ENCODE assay signal across 8 cellular contexts in the genomic region with DNA sequence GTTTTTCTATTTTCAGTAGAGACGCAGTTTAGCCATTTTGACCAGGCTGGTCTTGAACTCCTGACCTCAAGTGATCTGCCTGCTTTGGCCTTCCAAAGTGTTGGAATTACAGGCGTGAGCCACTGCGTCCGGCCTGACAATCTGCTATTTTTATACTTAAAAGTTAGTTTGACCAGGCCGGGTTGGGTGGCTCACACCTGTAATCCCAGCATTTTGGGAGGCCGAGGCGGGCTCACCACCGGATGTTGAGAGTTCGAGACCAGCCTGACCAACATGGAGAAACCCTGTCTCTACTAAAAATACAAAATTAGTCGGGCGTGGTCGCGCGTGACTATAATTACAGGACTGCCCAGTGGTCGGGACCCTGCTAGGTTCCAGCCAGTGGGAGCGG. TPM values are rescaled to one million over a fixed set of nuclear protein-coding genes. Genes with fewer than 3 reads are reported as not detected.
A peak's percentile ranks its signal among the peaks of the same experiment; 100 is the strongest.
DNase-seq lines count a peak whose midpoint lies in the region; ATAC-seq and TF ChIP-seq lines count a peak whose summit lies in the region.
"Not testable (repeated sequence)": the region's sequence is repeated elsewhere in the genome, so short reads cannot be mapped to it uniquely, and the experiment has no call there.

No MANE protein-coding gene starts in this region.

- not testable (repeated sequence) for H3K9me3 ChIP-seq in CD4-positive, alpha-beta T cell (ENCODE audit: control insufficient read depth, low read length); OCI-LY1 (ENCODE audit: low read length); breast epithelium; naive thymus-derived CD4-positive, alpha-beta T cell (ENCODE audit: control insufficient read depth in 2 of 3, low read length in 3 of 3); vagina

- peak overlapping the region; percentile 39 for H3K4me3 Mint-ChIP-seq in CD4-positive, alpha-beta T cell
- H3K4me3 Mint-ChIP-seq in activated CD8-positive, alpha-beta T cell treated with anti-CD3 and anti-CD28 coated beads, Interleukin-2, amount 10 ng/mL, durations not matched to agents 7 days and 5 days: peak overlapping the region; percentile 46
- H3K4me3 Mint-ChIP-seq in naive thymus-derived CD4-positive, alpha-beta T cell: peak overlapping the region in 8 of 10 donors; percentile 21 to 74 (median 48)
- H3K4me3 Mint-ChIP-seq in stimulated activated effector memory CD8-positive, alpha-beta T cell treated with anti-CD3 and anti-CD28 coated beads, Interleukin-12 subunit alpha, Interleukin-12 subunit beta, amount 100 ng/mL, for 72 hours: peak overlapping the region; percentile 63

- not testable (repeated sequence) for H3F3A ChIP-seq in OCI-LY1 (ENCODE audit: insufficient read depth, low read length)

- ATAC-seq in CD4-positive, alpha-beta T cell (ENCODE audit: poor library complexity); activated CD8-positive, alpha-beta T cell treated with anti-CD3 and anti-CD28 coated beads, Interleukin-2, amount 10 ng/mL, durations not matched to agents 7 days and 5 days; naive thymus-derived CD4-positive, alpha-beta T cell; stimulated activated effector memory CD8-positive, alpha-beta T cell treated with anti-CD3 and anti-CD28 coated beads, Interleukin-12 subunit alpha, Interleukin-12 subunit beta, amount 100 ng/mL, for 72 hours: not testable (repeated sequence)

- TF ChIP-seq CTCF in CD4-positive, alpha-beta T cell (IDR thresholded peaks at IDR 0.05); OCI-LY1 (IDR thresholded peaks at IDR 0.05; ENCODE audit: low read length); breast epithelium (IDR thresholded peaks at IDR 0.05); fibroblast of villous mesenchyme (IDR thresholded peaks at IDR 0.05; ENCODE audit: insufficient read depth, low read depth, low read length); vagina (IDR thresholded peaks at IDR 0.05): not testable (repeated sequence)

- peak overlapping the region; percentile 41; the same call in 1 of the 2 replicates for H3K4me2 ChIP-seq in OCI-LY1 (ENCODE audit: low read length)

- intact Hi-C loops in CD4-positive, alpha-beta T cell (cut with DNase I, micrococcal nuclease): loop anchor here (2.0 to 5.0 kb wide), 2 partner anchors 19 to 132 kb away; partner anchors contain the start of gene RRP7A (in 1 of the 2)
- intact Hi-C loops in breast epithelium (cut with DNase I; ENCODE audit: low total_unique reads); vagina (cut with DNase I): not testable (repeated sequence)
- intact Hi-C loops in naive thymus-derived CD4-positive, alpha-beta T cell (cut with micrococcal nuclease): loop anchor here (2.0 to 5.0 kb wide), 3 partner anchors 19 to 115 kb away; partner anchors contain the start of genes POLDIP3 (in 1 of the 2), RRP7A (in 1 of the 2) and SERHL2 (in 1 of the 2)

- not testable (repeated sequence) for H3K36me3 Mint-ChIP-seq in CD4-positive, alpha-beta T cell (ENCODE audit: low read depth); activated CD8-positive, alpha-beta T cell treated with anti-CD3 and anti-CD28 coated beads, Interleukin-2, amount 10 ng/mL, durations not matched to agents 7 days and 5 days (ENCODE audit: low read depth); naive thymus-derived CD4-positive, alpha-beta T cell; stimulated activated effector memory CD8-positive, alpha-beta T cell treated with anti-CD3 and anti-CD28 coated beads, Interleukin-12 subunit alpha, Interleukin-12 subunit beta, amount 100 ng/mL, for 72 hours

- H3K4me3 ChIP-seq in OCI-LY1 (ENCODE audit: low read depth, low read length, poor library complexity, severe bottlenecking) (peak overlapping the region; percentile 43), breast epithelium (peak overlapping the region in 2 of 3 donors; percentile 57 to 68), fibroblast of villous mesenchyme (ENCODE audit: low read depth, low read length) (peak overlapping the region; percentile 40), vagina (peak overlapping the region; percentile 40 to 43)
- H3K4me3 ChIP-seq in naive thymus-derived CD4-positive, alpha-beta T cell (ENCODE audit: low read length): not testable (repeated sequence)

- not testable (repeated sequence) for H3K27me3 Mint-ChIP-seq in CD4-positive, alpha-beta T cell; activated CD8-positive, alpha-beta T cell treated with anti-CD3 and anti-CD28 coated beads, Interleukin-2, amount 10 ng/mL, durations not matched to agents 7 days and 5 days (ENCODE audit: low read depth); naive thymus-derived CD4-positive, alpha-beta T cell

- TF ChIP-seq POLR2A in breast epithelium (IDR thresholded peaks at IDR 0.05); vagina (IDR thresholded peaks at IDR 0.05): not testable (repeated sequence)

- H3K27ac Mint-ChIP-seq in CD4-positive, alpha-beta T cell; activated CD8-positive, alpha-beta T cell treated with anti-CD3 and anti-CD28 coated beads, Interleukin-2, amount 10 ng/mL, durations not matched to agents 7 days and 5 days: not testable (repeated sequence)
- peak overlapping the region in 2 of 9 donors; percentile 23 to 36 for H3K27ac Mint-ChIP-seq in naive thymus-derived CD4-positive, alpha-beta T cell
- H3K27ac Mint-ChIP-seq in stimulated activated effector memory CD8-positive, alpha-beta T cell treated with anti-CD3 and anti-CD28 coated beads, Interleukin-12 subunit alpha, Interleukin-12 subunit beta, amount 100 ng/mL, for 72 hours: peak overlapping the region; percentile 50

- not testable (repeated sequence) for H3K36me3 ChIP-seq in OCI-LY1 (ENCODE audit: insufficient read depth, low read length); breast epithelium; naive thymus-derived CD4-positive, alpha-beta T cell (ENCODE audit: control insufficient read depth in 2 of 3, insufficient read depth in 3 of 3, low read length in 3 of 3); vagina

- not testable (repeated sequence) for H2AFZ ChIP-seq in OCI-LY1 (ENCODE audit: low read length)

- not testable (repeated sequence) for H3K4me1 Mint-ChIP-seq in CD4-positive, alpha-beta T cell (ENCODE audit: low read depth)
- H3K4me1 Mint-ChIP-seq in activated CD8-positive, alpha-beta T cell treated with anti-CD3 and anti-CD28 coated beads, Interleukin-2, amount 10 ng/mL, durations not matched to agents 7 days and 5 days (ENCODE audit: low read depth): peaks cover 19% of the 10 kb centered on the region
- H3K4me1 Mint-ChIP-seq in naive thymus-derived CD4-positive, alpha-beta T cell: peaks cover 5 to 17% (median 12%) of the 10 kb centered on the region in 7 donors
- H3K4me1 Mint-ChIP-seq in stimulated activated effector memory CD8-positive, alpha-beta T cell treated with anti-CD3 and anti-CD28 coated beads, Interleukin-12 subunit alpha, Interleukin-12 subunit beta, amount 100 ng/mL, for 72 hours: peaks cover 18% of the 10 kb centered on the region

- H4K20me1 ChIP-seq in OCI-LY1 (ENCODE audit: insufficient read depth, low read length): not testable (repeated sequence)

- H3K4me1 ChIP-seq in OCI-LY1 (ENCODE audit: insufficient read depth, low read length, severe bottlenecking) (peaks cover 12% of the 10 kb centered on the region), vagina (peaks cover 31% of the 10 kb centered on the region)
- not testable (repeated sequence) for H3K4me1 ChIP-seq in breast epithelium; naive thymus-derived CD4-positive, alpha-beta T cell (ENCODE audit: control insufficient read depth in 2 of 2, insufficient read depth in 2 of 2, low read length in 2 of 2)

- DNase-seq in CD4-positive, alpha-beta T cell; activated CD8-positive, alpha-beta T cell treated with anti-CD3 and anti-CD28 coated beads, Interleukin-2, amount 10 ng/mL, durations not matched to agents 7 days and 5 days; breast epithelium (ENCODE audit: low spot score in 2 of 2); fibroblast of villous mesenchyme (ENCODE audit: low read depth); naive thymus-derived CD4-positive, alpha-beta T cell; stimulated activated effector memory CD8-positive, alpha-beta T cell treated with anti-CD3 and anti-CD28 coated beads, Interleukin-12 subunit alpha, Interleukin-12 subunit beta, amount 100 ng/mL, for 72 hours (ENCODE audit: low spot score in 2 of 2); vagina (ENCODE audit: extremely low spot score in 2 of 2): not testable (repeated sequence)

- H3K27me3 ChIP-seq in CD4-positive, alpha-beta T cell (ENCODE audit: control insufficient read depth, insufficient read depth, low read length); OCI-LY1 (ENCODE audit: insufficient read depth, low read length); breast epithelium; naive thymus-derived CD4-positive, alpha-beta T cell (ENCODE audit: control insufficient read depth in 2 of 2, insufficient read depth in 2 of 2, low read length in 2 of 2); vagina: not testable (repeated sequence)

- not testable (repeated sequence) for H3K9ac ChIP-seq in OCI-LY1 (ENCODE audit: low read length)

- CTCF ChIA-PET in CD4-positive, alpha-beta T cell (lab: Charles Lee); naive thymus-derived CD4-positive, alpha-beta T cell (lab: Charles Lee): not testable (repeated sequence)
- CTCF ChIA-PET in activated CD8-positive, alpha-beta T cell treated with anti-CD3 and anti-CD28 coated beads, Interleukin-2, amount 10 ng/mL, durations not matched to agents 7 days and 5 days (lab: Charles Lee): interaction anchor here (1.0 kb wide), 1 partner anchor 55 kb away, joined by 3 read pairs; no protein-coding TSS in a partner anchor

- POLR2A ChIA-PET in CD4-positive, alpha-beta T cell (lab: Charles Lee): interaction anchor here (0.6 kb wide), 1 partner anchor 29 kb away, joined by 3 read pairs; no protein-coding TSS in a partner anchor
- POLR2A ChIA-PET in activated CD8-positive, alpha-beta T cell treated with anti-CD3 and anti-CD28 coated beads, Interleukin-2, amount 10 ng/mL, durations not matched to agents 7 days and 5 days (lab: Charles Lee): not testable (repeated sequence)
- POLR2A ChIA-PET in naive thymus-derived CD4-positive, alpha-beta T cell (lab: Charles Lee): interaction anchor here (0.6 kb wide), 1 partner anchor 806 kb away, joined by 4 read pairs; no protein-coding TSS in a partner anchor

- H3K27ac ChIP-seq in CD4-positive, alpha-beta T cell (ENCODE audit: low read depth, low read length); OCI-LY1 (ENCODE audit: low read depth, low read length, poor library complexity, severe bottlenecking): not testable (repeated sequence)
- peak overlapping the region; percentile 70 to 81 for H3K27ac ChIP-seq in breast epithelium
- peak overlapping the region; percentile 50 for H3K27ac ChIP-seq in naive thymus-derived CD4-positive, alpha-beta T cell (ENCODE audit: low read depth, low read length)
- peak overlapping the region; percentile 62 for H3K27ac ChIP-seq in vagina

- H3K79me2 ChIP-seq in OCI-LY1 (ENCODE audit: insufficient read depth, low read length): not testable (repeated sequence)

- not testable (repeated sequence) for H3K9me3 Mint-ChIP-seq in CD4-positive, alpha-beta T cell; activated CD8-positive, alpha-beta T cell treated with anti-CD3 and anti-CD28 coated beads, Interleukin-2, amount 10 ng/mL, durations not matched to agents 7 days and 5 days (ENCODE audit: insufficient read depth); naive thymus-derived CD4-positive, alpha-beta T cell; stimulated activated effector memory CD8-positive, alpha-beta T cell treated with anti-CD3 and anti-CD28 coated beads, Interleukin-12 subunit alpha, Interleukin-12 subunit beta, amount 100 ng/mL, for 72 hours

- not testable (repeated sequence) for H3K9me2 ChIP-seq in OCI-LY1 (ENCODE audit: low read depth, low read length)

RNA-seq across cellular contexts. Expression of gene RRP7A, which starts 19.8 kb away (rescaled TPM):
- 10 to 100 TPM; 45.4 to 48.3 TPM for total RNA-seq in CD4-positive, alpha-beta T cell
- 10 to 100 TPM; 85.9 to 90.1 TPM for total RNA-seq in activated CD8-positive, alpha-beta T cell treated with anti-CD3 and anti-CD28 coated beads, Interleukin-2, amount 10 ng/mL, durations not matched to agents 7 days and 5 days
- total RNA-seq in breast epithelium: 10 to 100 TPM; 19.0 to 31.8 (median 25.6) TPM
- total RNA-seq in fibroblast of villous mesenchyme: 24.5 and 29.8 TPM in 2 replicates
- 100 to 1,000 TPM in 2 of 5 experiments, 10 to 100 TPM in 3; 43.2 to 125 (median 70.8) TPM for total RNA-seq in naive thymus-derived CD4-positive, alpha-beta T cell
- polyA plus RNA-seq in naive thymus-derived CD4-positive, alpha-beta T cell: 10 to 100 TPM; 39.3 to 46.2 TPM
- total RNA-seq in vagina: 20.6 TPM

RNA-seq across cellular contexts. Expression of gene SERHL2, which starts 54.0 kb away (rescaled TPM):
- total RNA-seq in CD4-positive, alpha-beta T cell: under 1 TPM in 1 of 2 experiments, not detected in 1; 0.69 TPM
- 1 to 10 TPM; 2.3 to 2.4 TPM for total RNA-seq in activated CD8-positive, alpha-beta T cell treated with anti-CD3 and anti-CD28 coated beads, Interleukin-2, amount 10 ng/mL, durations not matched to agents 7 days and 5 days
- total RNA-seq in breast epithelium (10 to 100 TPM in 2 of 3 donors, 1 to 10 TPM in 1; 1.3 to 64.2 (median 16.7) TPM), fibroblast of villous mesenchyme (2.2 and 2.3 TPM in 2 replicates), vagina (4.4 TPM)
- 1 to 10 TPM in 1 of 5 experiments, under 1 TPM in 3, not detected in 1; 0.27 to 1.0 (median 0.82) TPM for total RNA-seq in naive thymus-derived CD4-positive, alpha-beta T cell
- under 1 TPM; 0.25 to 0.28 TPM for polyA plus RNA-seq in naive thymus-derived CD4-positive, alpha-beta T cell
